In genomic region chr9:124497441-124497840, GRCh38 we compare ENCODE assay signal across 26 cellular contexts. TPM values are rescaled to one million over a fixed set of nuclear protein-coding genes. Genes with fewer than 3 reads are reported as not detected.
"Had no signal": no experiment of that assay in that cellular context is flagged by ENCODE, and none has a peak within 500 bp of the region (broad histone marks: within the 10 kb centered on the region; RNA-seq: fewer than 3 reads in every experiment).

No MANE protein-coding gene starts in this region.

- H3K27ac Mint-ChIP-seq: IgD-negative memory B cell had no signal

- H3K27ac ChIP-seq: KMS-11 had no signal

- H3K9ac ChIP-seq: KMS-11, SK-N-SH had no signal

- ATAC-seq: K562 had no signal

- H3K36me3 Mint-ChIP-seq: IgD-negative memory B cell had no signal

- H3K9me3 ChIP-seq: SK-N-SH had no signal

- FAIRE-seq: K562, RCC 7860 had no signal

- DNase-seq: MV-4-11, NCI-H1048, NCI-H1105, NCI-H1417, NCI-H1436 treated with DMSO at 0.1 percent for 48 hours, NCI-H1694, NCI-H187 treated with DMSO at 0.1 percent for 48 hours, NCI-H2029 treated with DMSO at 0.1 percent for 48 hours, NCI-H2171 treated with DMSO at 0.1 percent for 48 hours, NCI-H2227 treated with DMSO at 0.1 percent for 48 hours, NCI-H524, NCI-H69, NCI-H774, RPMI8226, SHP77, SK-N-SH had no signal

- H3K4me3 ChIP-seq: K562 had no signal

- H3K9me3 Mint-ChIP-seq: IgD-negative memory B cell had no signal

RNA-seq across cellular contexts. Expression of gene NR5A1, which starts 9.8 kb away (rescaled TPM):
- total RNA-seq: HT1080, LHCN-M2, MCF 10A, NCI-H460, SK-MEL-5 had no signal
- polyA plus RNA-seq: IgD-negative memory B cell, SK-N-SH had no signal

RNA-seq across cellular contexts. Expression of gene ADGRD2, which starts 47.2 kb away (rescaled TPM):
- total RNA-seq: HepG2, HT1080, K562, LHCN-M2, MCF 10A, NCI-H460, SK-MEL-5 had no signal
- polyA plus RNA-seq: HepG2, IgD-negative memory B cell, K562 had no signal
